14 cellular contexts compared by ENCODE assay signal in the genomic region with DNA sequence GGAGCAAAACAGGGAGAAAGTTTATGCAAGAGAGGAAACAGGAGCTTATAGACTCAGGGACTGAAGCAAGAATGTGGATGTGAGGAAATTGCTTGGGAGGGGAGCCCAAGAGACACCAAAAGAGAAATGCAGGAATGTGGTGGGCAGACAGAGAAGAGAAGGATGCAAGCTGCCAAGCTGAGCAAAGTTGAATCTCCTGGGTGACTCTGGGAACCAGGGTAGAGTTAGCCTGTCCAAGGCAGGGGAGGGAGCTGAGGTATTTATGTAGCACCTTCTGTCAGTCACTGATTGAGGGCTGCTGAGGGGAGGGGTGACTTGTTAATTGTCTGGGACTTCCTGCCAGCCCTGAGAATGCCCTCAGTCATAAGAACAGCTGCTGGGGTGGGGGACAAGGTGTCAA.
"Had no signal": no experiment of that assay in that cellular context is flagged by ENCODE, and none has a peak within 500 bp of the region (broad histone marks: within the 10 kb centered on the region; RNA-seq: fewer than 3 reads in every experiment).

No MANE protein-coding gene starts in this region.

- H3K4me3 Mint-ChIP-seq: activated T-cell treated with anti-CD3 and anti-CD28 coated beads, Interleukin-2, amount 50 U/mL, for 4 hours; type B pancreatic cell had no signal

- H3K4me1 ChIP-seq: gastrocnemius medialis, suprapubic skin had no signal

- ATAC-seq: activated CD4-positive, CD25-positive, alpha-beta regulatory T cell treated with anti-CD3 and anti-CD28 coated beads, Interleukin-2, amount 50 U/mL, for 24 hours; activated naive CD4-positive, alpha-beta T cell treated with anti-CD3 and anti-CD28 coated beads, Interleukin-2, amount 50 U/mL, for 72 hours; activated T-cell treated with anti-CD3 and anti-CD28 coated beads, Interleukin-2, amount 50 U/mL, for 4 hours; gastrocnemius medialis; right cardiac atrium had no signal

- H3K27ac ChIP-seq: gastrocnemius medialis, suprapubic skin had no signal

- H3K9me3 ChIP-seq: gastrocnemius medialis, suprapubic skin had no signal

- H3K27ac Mint-ChIP-seq: activated naive CD4-positive, alpha-beta T cell treated with anti-CD3 and anti-CD28 coated beads, Interleukin-2, amount 50 U/mL, for 72 hours; type B pancreatic cell had no signal

- H3K27me3 ChIP-seq: gastrocnemius medialis, suprapubic skin had no signal

- H3K36me3 ChIP-seq: gastrocnemius medialis, suprapubic skin had no signal

- DNase-seq: activated effector memory CD4-positive, alpha-beta T cell treated with anti-CD3 and anti-CD28 coated beads, Interleukin-2, amount 50 U/mL, for 16 hours; activated T-cell treated with anti-CD3 and anti-CD28 coated beads, Interleukin-2, amount 50 U/mL, for 4 hours; aorta; gastrocnemius medialis; naive B cell; right cardiac atrium; stimulated activated CD4-positive, alpha-beta T cell treated with anti-CD3 and anti-CD28 coated beads, Interleukin-2, amount 100 ng/mL, for 24 hours; stimulated activated naive CD4-positive, alpha-beta T cell treated with Interleukin-2 at 50 U/mL for 16 hours; T-helper 2 cell had no signal

- H3K9me3 Mint-ChIP-seq: activated naive CD4-positive, alpha-beta T cell treated with anti-CD3 and anti-CD28 coated beads, Interleukin-2, amount 50 U/mL, for 72 hours; activated T-cell treated with anti-CD3 and anti-CD28 coated beads, Interleukin-2, amount 50 U/mL, for 4 hours had no signal

- H3K36me3 Mint-ChIP-seq: activated naive CD4-positive, alpha-beta T cell treated with anti-CD3 and anti-CD28 coated beads, Interleukin-2, amount 50 U/mL, for 72 hours; naive B cell; type B pancreatic cell had no signal

- H3K4me3 ChIP-seq: gastrocnemius medialis, lung, suprapubic skin had no signal

- H3K4me1 Mint-ChIP-seq: naive B cell had no signal

- H3K27me3 Mint-ChIP-seq: type B pancreatic cell had no signal
